10 cellular contexts compared by ENCODE assay signal in genomic region chr12:109719123-109720022, GRCh38. TPM values are rescaled to one million over a fixed set of nuclear protein-coding genes. Genes with fewer than 3 reads are reported as not detected.
A peak's percentile ranks its signal among the peaks of the same experiment; 100 is the strongest.
DNase-seq lines count a peak whose midpoint lies in the region; TF ChIP-seq lines count a peak whose summit lies in the region.
"Had no signal": no experiment of that assay in that cellular context is flagged by ENCODE, and none has a peak within 500 bp of the region (broad histone marks: within the 10 kb centered on the region; RNA-seq: fewer than 3 reads in every experiment).

No MANE protein-coding gene starts in this region.

- H3K18ac ChIP-seq in H9 (ENCODE audit: insufficient read length, low read depth, low read length) = peak overlapping the region; percentile 9

- H3K4me3 ChIP-seq in adrenal gland = no peak overlapping the region

- no peak overlapping the region for H3K9ac ChIP-seq in H9 (ENCODE audit: extremely low read depth, insufficient read length, low read length)

- no peaks in the 10 kb centered on the region for H3K79me1 ChIP-seq in H9 (ENCODE audit: insufficient read depth, low read depth, low read length, poor library complexity, severe bottlenecking)

- H3K4me2 ChIP-seq in H9 (ENCODE audit: insufficient read depth, insufficient read length, low read length) = peak overlapping the region; percentile 42

- H3K79me2 ChIP-seq in H9 (ENCODE audit: insufficient read depth, low read length) = no peaks in the 10 kb centered on the region

- peaks cover 20 to 47% of the 10 kb centered on the region in 2 experiments for H3K4me1 Mint-ChIP-seq in H9

- no peaks in the 10 kb centered on the region; the same call in 1 of the 2 replicates for H3K27me3 ChIP-seq in H9 (ENCODE audit: insufficient read depth, low read length)
- H3K27me3 ChIP-seq in adrenal gland = no peaks in the 10 kb centered on the region

- DNase-seq in 8988T (peak; percentile 73), H9 (peak; percentile 79), adrenal gland (peak in 6 of 7 donors; percentile 54 to 81 (median 68)), iPS-NIHi7 (ENCODE audit: extremely low spot score) (peak; percentile 68), foreskin melanocyte (no peak), cerebellar nuclear complex (lab: John Stamatoyannopoulos, UW) (no peak), NCI-H1105 treated with DMSO at 0.1 percent for 48 hours (lab: John Stamatoyannopoulos, UW) (no peak)
- no peak for DNase-seq in activated effector memory CD4-positive, alpha-beta T cell treated with Interleukin-2 at 50 U/mL for 16 hours
- DNase-seq: activated naive CD8-positive, alpha-beta T cell treated with anti-CD3 and anti-CD28 coated beads, Interleukin-2, amount 10 ng/mL, durations not matched to agents 7 days and 5 days; NCI-H1694 treated with DMSO at 0.1 percent for 48 hours had no signal

- H3K36me3 ChIP-seq in adrenal gland (replicated peaks in 1 of 2) = no peaks in the 10 kb centered on the region

- H3K56ac ChIP-seq in H9 (ENCODE audit: insufficient read length, low read depth, low read length) = no peak overlapping the region

- no peak overlapping the region for H2BK15ac ChIP-seq in H9 (ENCODE audit: low read depth, low read length)

- no peak overlapping the region for H3K23ac ChIP-seq in H9 (ENCODE audit: insufficient read length, low read depth, low read length)

- peaks cover 48% of the 10 kb centered on the region for H3K27me3 Mint-ChIP-seq in H9 (ENCODE audit: low read depth)

- H3K27ac ChIP-seq in H9 (ENCODE audit: insufficient read length, low read depth, low read length) (no peak overlapping the region), adrenal gland (peak overlapping the region in 4 of 5 donors; percentile 64 to 89 (median 85))

- H3K4me1 ChIP-seq in H9 (ENCODE audit: insufficient read depth, low read length) (no peaks in the 10 kb centered on the region), adrenal gland (replicated peaks in 1 of 2) (peaks cover 70 to 91% of the 10 kb centered on the region in 2 donors)

- no peak overlapping the region for H2AFZ ChIP-seq in H9 (ENCODE audit: low read length)

- H3K9me3 Mint-ChIP-seq in H9 = no peaks in the 10 kb centered on the region
- H3K9me3 Mint-ChIP-seq: activated naive CD8-positive, alpha-beta T cell treated with anti-CD3 and anti-CD28 coated beads, Interleukin-2, amount 10 ng/mL, durations not matched to agents 7 days and 5 days had no signal

- no peak overlapping the region for H3T11ph ChIP-seq in H9 (ENCODE audit: low read length)

- intact Hi-C loops in adrenal gland (cut with DNase I) = loop anchor here in 1 of 2 donors (5.0 kb wide), 2 partner anchors 53 to 122 kb away; no protein-coding TSS in a partner anchor

- no peak overlapping the region for H3K14ac ChIP-seq in H9 (ENCODE audit: insufficient read depth, low read length)

- no CpG with 5 or more reads among the region's 12 CpGs for WGBS in H9 (ENCODE audit: extremely low coverage, insufficient read length, low lambda C conversion rate)
- 39 to 43% (median 41%) methylated on average over 10 to 12 of the region's 12 CpGs for WGBS in adrenal gland, 4 donors

- TF ChIP-seq CTCF in H9 (conservative IDR thresholded peaks at IDR 0.05) = peak; percentile 60
- TF ChIP-seq CTCF in adrenal gland (IDR thresholded peaks at IDR 0.05) = peak; percentile 24 to 57 (median 42)

- H4K5ac ChIP-seq in H9 (ENCODE audit: insufficient read length, low read depth, low read length) = no peak overlapping the region

- no peak overlapping the region for H2BK5ac ChIP-seq in H9 (ENCODE audit: insufficient read length, low read length)

- no peaks in the 10 kb centered on the region for H3K36me3 Mint-ChIP-seq in H9 (ENCODE audit: insufficient read depth in 1 of 3, low read depth in 3 of 3)
- H3K36me3 Mint-ChIP-seq: activated naive CD8-positive, alpha-beta T cell treated with anti-CD3 and anti-CD28 coated beads, Interleukin-2, amount 10 ng/mL, durations not matched to agents 7 days and 5 days had no signal

- H2BK12ac ChIP-seq in H9 (ENCODE audit: insufficient read length, low read depth, low read length) = no peak overlapping the region

- peak in 1 of 2 donors; percentile 48 for TF ChIP-seq POLR2A in adrenal gland (IDR thresholded peaks at IDR 0.05)

- H2BK120ac ChIP-seq in H9 (ENCODE audit: low read depth, low read length, poor library complexity, severe bottlenecking) = no peak overlapping the region

- H4K20me1 ChIP-seq in H9 (ENCODE audit: control insufficient read depth, insufficient read depth, insufficient read length) = no peaks in the 10 kb centered on the region

- no peak overlapping the region for H3K4ac ChIP-seq in H9 (ENCODE audit: low read depth, low read length)

- H3K23me2 ChIP-seq in H9 (ENCODE audit: insufficient read length, low read depth, low read length, poor library complexity, severe bottlenecking) = peaks cover 4% of the 10 kb centered on the region

- H3K9me3 ChIP-seq in H9 (ENCODE audit: control insufficient read depth, low read depth, low read length) = no peaks in the 10 kb centered on the region
- no peaks in the 10 kb centered on the region for H3K9me3 ChIP-seq in adrenal gland (replicated peaks in 1 of 3)

- H3K4me3 Mint-ChIP-seq in H9 = peak overlapping the region in 1 of 2 experiments; percentile 67; a peak in 2 of 5 replicates
- H3K4me3 Mint-ChIP-seq: activated naive CD8-positive, alpha-beta T cell treated with anti-CD3 and anti-CD28 coated beads, Interleukin-2, amount 10 ng/mL, durations not matched to agents 7 days and 5 days had no signal

- no peak overlapping the region for H2AK5ac ChIP-seq in H9 (ENCODE audit: insufficient read length, low read length)

- H4K91ac ChIP-seq in H9 (ENCODE audit: insufficient read length, low read depth, low read length) = no peak overlapping the region

- no peak overlapping the region for H2BK20ac ChIP-seq in H9 (ENCODE audit: low read depth, low read length, poor library complexity, severe bottlenecking)

- H4K8ac ChIP-seq in H9 (replicated peaks; ENCODE audit: insufficient read length, low read depth, low read length) = no peak overlapping the region

- H3K27ac Mint-ChIP-seq in H9 = peak overlapping the region; percentile 56 to 88 (median 85); a peak in 5 of 7 replicates
- H3K27ac Mint-ChIP-seq: activated naive CD8-positive, alpha-beta T cell treated with anti-CD3 and anti-CD28 coated beads, Interleukin-2, amount 10 ng/mL, durations not matched to agents 7 days and 5 days had no signal

RNA-seq across cellular contexts. Expression of gene FAM222A, which starts 5.7 kb away (rescaled TPM):
- total RNA-seq in H9 (2021) (2.8 and 3.2 TPM in 2 replicates), adrenal gland (10 to 100 TPM; 15.2 to 57.8 (median 27.1) TPM)
- 10 to 100 TPM in 2 of 3 donors, 1 to 10 TPM in 1; 9.2 to 36.7 (median 11.7) TPM for polyA plus RNA-seq in adrenal gland

Comparison
In these comparisons a context has a peak if more than half of its experiments do, and no peak if none do; other contexts are left out.
1. DNase-seq: peak in 8988T (single experiment), H9 (single experiment), adrenal gland (6 of 7) and iPS-NIHi7 (single experiment); none in activated effector memory CD4-positive, alpha-beta T cell treated with Interleukin-2 at 50 U/mL for 16 hours (single experiment), foreskin melanocyte (single experiment), cerebellar nuclear complex (0 of 2) and NCI-H1105 treated with DMSO at 0.1 percent for 48 hours (single experiment).